8 cellular contexts compared by ENCODE assay signal in genomic region chrX:110146521-110146920, GRCh38.
DNase-seq lines count a peak whose midpoint lies in the region; ATAC-seq and TF ChIP-seq lines count a peak whose summit lies in the region.

No MANE protein-coding gene starts in this region.

- intact Hi-C loops in ascending aorta (cut with DNase I): loop anchor here (2.0 to 5.0 kb wide), 2 partner anchors 144 to 236 kb away; partner anchors contain the start of gene TMEM164

- no peaks in the 10 kb centered on the region for H3K9me3 ChIP-seq in ascending aorta

- H3K27me3 ChIP-seq in ascending aorta: no peaks in the 10 kb centered on the region

- TF ChIP-seq CTCF in AG09309 (IDR thresholded peaks at IDR 0.05; ENCODE audit: control insufficient read depth, insufficient read depth, low read depth, low read length, missing control alignments) (peak; percentile 79), GM10266 (IDR thresholded peaks at IDR 0.05; ENCODE audit: control insufficient read depth, insufficient read depth, low read depth, missing control alignments) (peak; percentile 53), ascending aorta (IDR thresholded peaks at IDR 0.05) (peak; percentile 44 to 75 (median 62))

- no peaks in the 10 kb centered on the region for H3K36me3 ChIP-seq in ascending aorta

- H3K4me3 ChIP-seq in AG09309 (ENCODE audit: control insufficient read depth, low read depth, low read length): no peak overlapping the region
- H3K4me3 ChIP-seq in ascending aorta: no peak overlapping the region

- H3K4me1 ChIP-seq in ascending aorta: peaks cover 0 to 6% of the 10 kb centered on the region in 2 donors

- no peaks in the 10 kb centered on the region for H3K27me3 Mint-ChIP-seq in stimulated activated naive CD8-positive, alpha-beta T cell treated with anti-CD3 and anti-CD28 coated beads, Interleukin-15, amount 100 ng/mL, for 72 hours

- H3K27ac Mint-ChIP-seq in stimulated activated naive CD8-positive, alpha-beta T cell treated with anti-CD3 and anti-CD28 coated beads, Interleukin-15, amount 100 ng/mL, for 72 hours: no peak overlapping the region

- peak overlapping the region in 1 of 2 donors; percentile 20 for H3K27ac ChIP-seq in ascending aorta

- ATAC-seq in HG02852 (IDR thresholded peaks at IDR 0.05; ENCODE audit: unreplicated experiment) (peak; percentile 55), HG02840 (IDR thresholded peaks at IDR 0.05; ENCODE audit: low FRiP score, unreplicated experiment) (no peak)
- ATAC-seq in stimulated activated naive CD8-positive, alpha-beta T cell treated with anti-CD3 and anti-CD28 coated beads, Interleukin-15, amount 100 ng/mL, for 72 hours: peak; percentile 56

- H3K9me3 Mint-ChIP-seq in stimulated activated naive CD8-positive, alpha-beta T cell treated with anti-CD3 and anti-CD28 coated beads, Interleukin-15, amount 100 ng/mL, for 72 hours: no peaks in the 10 kb centered on the region

- no peak overlapping the region for H3K4me3 Mint-ChIP-seq in stimulated activated naive CD8-positive, alpha-beta T cell treated with anti-CD3 and anti-CD28 coated beads, Interleukin-15, amount 100 ng/mL, for 72 hours

- no peaks in the 10 kb centered on the region for H3K4me1 Mint-ChIP-seq in stimulated activated naive CD8-positive, alpha-beta T cell treated with anti-CD3 and anti-CD28 coated beads, Interleukin-15, amount 100 ng/mL, for 72 hours

- DNase-seq in AG09309 (ENCODE audit: low read depth): no peak
- peak; percentile 16 for DNase-seq in GM10266 (ENCODE audit: extremely low spot score)
- peak; percentile 50 for DNase-seq in NOMO-1 treated with DMSO at 0.1 percent for 48 hours (lab: John Stamatoyannopoulos, UW; ENCODE audit: unreplicated experiment)
- DNase-seq in ascending aorta (ENCODE audit: low spot score in 2 of 2): no peak
- DNase-seq in iPS-NIHi11 (ENCODE audit: low spot score): peak; percentile 38
- peak; percentile 15 to 19 for DNase-seq in stimulated activated naive CD8-positive, alpha-beta T cell treated with anti-CD3 and anti-CD28 coated beads, Interleukin-15, amount 100 ng/mL, for 72 hours

Comparison
In these comparisons a context has a peak if more than half of its experiments do, and no peak if none do; other contexts are left out.
1. DNase-seq: peak in GM10266 (single experiment), NOMO-1 treated with DMSO at 0.1 percent for 48 hours (single experiment), iPS-NIHi11 (single experiment) and stimulated activated naive CD8-positive, alpha-beta T cell treated with anti-CD3 and anti-CD28 coated beads, Interleukin-15, amount 100 ng/mL, for 72 hours (2 of 2); none in AG09309 (single experiment) and ascending aorta (0 of 2).
2. Peak in every context shown above with its lines, with median percentiles within 50 percentile points of each other: CTCF ChIP-seq.